ENCODE assay signal across 11 cellular contexts in genomic region chr15:92638709-92639365, GRCh38. TPM values are rescaled to one million over a fixed set of nuclear protein-coding genes. Genes with fewer than 3 reads are reported as not detected.
DNase-seq lines count a peak whose midpoint lies in the region; ATAC-seq and TF ChIP-seq lines count a peak whose summit lies in the region.
"Had no signal": no experiment of that assay in that cellular context is flagged by ENCODE, and none has a peak within 500 bp of the region (broad histone marks: within the 10 kb centered on the region; RNA-seq: fewer than 3 reads in every experiment).

No MANE protein-coding gene starts in this region.

- peaks cover 3% of the 10 kb centered on the region for H3K36me3 Mint-ChIP-seq in chondrocyte (ENCODE audit: low read depth)
- H3K36me3 Mint-ChIP-seq in CD14-positive monocyte = no peaks in the 10 kb centered on the region

- ATAC-seq in Right ventricle myocardium superior (ENCODE audit: poor library complexity) (peak; percentile 16), left ventricle myocardium superior (no peak), GM18502 (IDR thresholded peaks at IDR 0.05; ENCODE audit: poor library complexity, unreplicated experiment) (no peak)

- no peak for DNase-seq in Right ventricle myocardium superior
- DNase-seq in left ventricle myocardium superior = no peak
- DNase-seq in chondrocyte (ENCODE audit: low spot score) = no peak
- DNase-seq in GM10266 (ENCODE audit: extremely low spot score) = no peak
- DNase-seq in NCI-H2227 treated with DMSO at 0.1 percent for 48 hours (lab: John Stamatoyannopoulos, UW) = no peak
- no peak for DNase-seq in CD14-positive monocyte (ENCODE audit: low spot score)
- DNase-seq: activated gamma-delta T cell had no signal

- peaks cover 0 to 3% of the 10 kb centered on the region in 2 donors for H3K9me3 ChIP-seq in muscle layer of duodenum (ENCODE audit: control insufficient read depth in 1 of 2, low read length in 2 of 2)
- H3K9me3 ChIP-seq: SJSA1 had no signal

- no peaks in the 10 kb centered on the region for H3K36me3 ChIP-seq in muscle layer of duodenum (ENCODE audit: control insufficient read depth in 1 of 2, insufficient read depth in 2 of 2, low read length in 2 of 2)
- H3K36me3 ChIP-seq: SJSA1 had no signal

- intact Hi-C loops in Right ventricle myocardium superior (cut with DNase I) = no loop called here
- intact Hi-C loops in left ventricle myocardium superior (cut with micrococcal nuclease) = no loop called here
- intact Hi-C loops in CD14-positive monocyte (cut with micrococcal nuclease) = no loop called here

- no peaks in the 10 kb centered on the region for H3K27me3 ChIP-seq in muscle layer of duodenum (ENCODE audit: low read depth, low read length)
- H3K27me3 ChIP-seq: SJSA1 had no signal

- no peak for TF ChIP-seq CTCF in chondrocyte (IDR thresholded peaks at IDR 0.05)
- no peak for TF ChIP-seq CTCF in GM10266 (IDR thresholded peaks at IDR 0.05; ENCODE audit: control insufficient read depth, insufficient read depth, low read depth, missing control alignments)
- no peak for TF ChIP-seq CTCF in CD14-positive monocyte (IDR thresholded peaks at IDR 0.05)

- H3K27me3 Mint-ChIP-seq in chondrocyte (ENCODE audit: low read depth) = no peaks in the 10 kb centered on the region
- H3K27me3 Mint-ChIP-seq in CD14-positive monocyte (ENCODE audit: low read depth in 3 of 3) = peaks cover 2 to 4% (median 2%) of the 10 kb centered on the region in 3 donors

- peak overlapping the region in 1 of 2 donors; percentile 28 for H3K4me3 ChIP-seq in muscle layer of duodenum (ENCODE audit: low read depth in 1 of 2, low read length in 2 of 2)
- H3K4me3 ChIP-seq: SJSA1 had no signal

- H3K4me3 Mint-ChIP-seq in chondrocyte (ENCODE audit: unreplicated experiment) (no peak overlapping the region), CD14-positive monocyte (no peak overlapping the region)
- H3K4me3 Mint-ChIP-seq: central memory CD8-positive, alpha-beta T cell had no signal

- H3K4me1 Mint-ChIP-seq in chondrocyte (ENCODE audit: low read depth) = peaks cover 59% of the 10 kb centered on the region
- peaks cover 3% of the 10 kb centered on the region for H3K4me1 Mint-ChIP-seq in CD14-positive monocyte
- H3K4me1 Mint-ChIP-seq: central memory CD8-positive, alpha-beta T cell had no signal

- H3K4me1 ChIP-seq in muscle layer of duodenum (ENCODE audit: control insufficient read depth in 1 of 2, insufficient read depth in 2 of 2, low read length in 2 of 2) = peaks cover 0 to 41% of the 10 kb centered on the region in 2 donors
- H3K4me1 ChIP-seq: SJSA1 had no signal

- peak overlapping the region; percentile 91 for H3K27ac Mint-ChIP-seq in chondrocyte (ENCODE audit: unreplicated experiment)
- no peak overlapping the region for H3K27ac Mint-ChIP-seq in CD14-positive monocyte

- H3K9me3 Mint-ChIP-seq in chondrocyte (ENCODE audit: low read depth) = peaks cover 9% of the 10 kb centered on the region
- peaks cover 2 to 17% (median 14%) of the 10 kb centered on the region in 7 donors for H3K9me3 Mint-ChIP-seq in CD14-positive monocyte

- peak overlapping the region; percentile 53 for H3K27ac ChIP-seq in muscle layer of duodenum (ENCODE audit: low read length)
- H3K27ac ChIP-seq: SJSA1 had no signal

RNA-seq across cellular contexts. Expression of gene FAM174B, which starts 16.7 kb away (rescaled TPM):
- total RNA-seq in Right ventricle myocardium superior = 11.9 TPM
- total RNA-seq in left ventricle myocardium superior = 12.6 TPM
- total RNA-seq in chondrocyte = 11.0 to 24.0 TPM (median 21.9 TPM) in 3 replicates
- polyA plus RNA-seq in CD14-positive monocyte = 1 to 10 TPM; 3.2 to 4.7 TPM
